8 cellular contexts compared by ENCODE assay signal in genomic region chr16:57422026-57422944, GRCh38. TPM values are rescaled to one million over a fixed set of nuclear protein-coding genes. Genes with fewer than 3 reads are reported as not detected.
DNase-seq lines count a peak whose midpoint lies in the region; ATAC-seq, FAIRE-seq and TF ChIP-seq lines count a peak whose summit lies in the region.

No MANE protein-coding gene starts in this region.

- no peak for ATAC-seq in CD4-positive, alpha-beta T cell (ENCODE audit: poor library complexity)
- ATAC-seq in GM18868 (IDR thresholded peaks at IDR 0.05; ENCODE audit: unreplicated experiment): no peak

- intact Hi-C loops in endothelial cell of umbilical vein (cut with micrococcal nuclease): loop anchor here (1.0 kb wide), 1 partner anchor 122 kb away; no protein-coding TSS in a partner anchor
- intact Hi-C loops in CD4-positive, alpha-beta T cell (cut with DNase I, micrococcal nuclease): no loop called here

- peak; percentile 73 for TF ChIP-seq CTCF in AG04449 (IDR thresholded peaks at IDR 0.05; ENCODE audit: insufficient read depth, low read length, missing control alignments)
- peak; percentile 68 to 72 for TF ChIP-seq CTCF in endothelial cell of umbilical vein (IDR thresholded peaks at IDR 0.05; ENCODE audit: extremely low read depth in 1 of 2, insufficient read depth in 1 of 2, low read depth in 1 of 2, low read length in 2 of 2)
- peak; percentile 69 for TF ChIP-seq CTCF in neural crest cell (conservative IDR thresholded peaks at IDR 0.05)
- TF ChIP-seq CTCF in CD4-positive, alpha-beta T cell (IDR thresholded peaks at IDR 0.05): no peak

- no peaks in the 10 kb centered on the region for H3K9me1 ChIP-seq in endothelial cell of umbilical vein (replicated peaks; ENCODE audit: control insufficient read depth, extremely low read depth, insufficient read depth, low read length)

- H3K27ac ChIP-seq in endothelial cell of umbilical vein (ENCODE audit: insufficient read depth, low read depth, low read length): no peak overlapping the region
- no peak overlapping the region for H3K27ac ChIP-seq in CD4-positive, alpha-beta T cell (ENCODE audit: low read depth, low read length)

- H3K4me3 ChIP-seq in AG04449 (ENCODE audit: low read depth, low read length) (no peak overlapping the region), endothelial cell of umbilical vein (replicated peaks in 1 of 3; ENCODE audit: insufficient read depth in 1 of 3, low read depth in 1 of 3, low read length in 3 of 3) (no peak overlapping the region)

- peaks cover 31% of the 10 kb centered on the region for H3K4me1 Mint-ChIP-seq in neural crest cell
- peaks cover 14% of the 10 kb centered on the region for H3K4me1 Mint-ChIP-seq in CD4-positive, alpha-beta T cell (ENCODE audit: low read depth)

- CTCF ChIA-PET in AG04449 (lab: Yijun Ruan, JAX) (interaction anchor here (0.5 to 11.8 kb wide), 27 partner anchors 8 to 343 kb away, joined by 3 to 923 read pairs (median 3); partner anchors contain the start of genes CIAPIN1, COQ9, CPNE2 and DOK4), endothelial cell of umbilical vein (lab: Charles Lee) (interaction anchor here (0.5 to 16.2 kb wide), 16 partner anchors 10 to 554 kb away, joined by 3 to 507 read pairs (median 3); partner anchors contain the start of genes ARL2BP, CIAPIN1 and COQ9)
- CTCF ChIA-PET in CD4-positive, alpha-beta T cell (lab: Charles Lee): no interaction called here

- H3K9me3 ChIP-seq in endothelial cell of umbilical vein (replicated peaks; ENCODE audit: control insufficient read depth, insufficient read depth, low read length): no peaks in the 10 kb centered on the region
- H3K9me3 ChIP-seq in CD4-positive, alpha-beta T cell (ENCODE audit: control insufficient read depth, low read length): no peaks in the 10 kb centered on the region

- H3K4me1 ChIP-seq in endothelial cell of umbilical vein (ENCODE audit: control insufficient read depth, extremely low read depth, insufficient read depth, low read length): peaks cover 5% of the 10 kb centered on the region

- H3K9me3 Mint-ChIP-seq in neural crest cell: no peaks in the 10 kb centered on the region
- H3K9me3 Mint-ChIP-seq in CD4-positive, alpha-beta T cell: no peaks in the 10 kb centered on the region

- no peak for FAIRE-seq in H54 (lab: Jason Lieb, UNC)
- peak; percentile 63 for FAIRE-seq in endothelial cell of umbilical vein (lab: Jason Lieb, UNC)

- H3K9ac ChIP-seq in endothelial cell of umbilical vein (replicated peaks; ENCODE audit: extremely low read depth, insufficient read depth, low read length): no peak overlapping the region

- no peaks in the 10 kb centered on the region for H3K79me2 ChIP-seq in endothelial cell of umbilical vein (ENCODE audit: control insufficient read depth, insufficient read depth, low read length)

- no peaks in the 10 kb centered on the region for H4K20me1 ChIP-seq in endothelial cell of umbilical vein (replicated peaks; ENCODE audit: control insufficient read depth, extremely low read depth, insufficient read depth, low read length)

- dilution Hi-C loops in endothelial cell of umbilical vein (cut with MboI; ENCODE audit: extremely low pct_ligation_motif_present, low sequenced_read_pairs): loop anchor here (25.0 kb wide), 1 partner anchor 110 kb away; no protein-coding TSS in a partner anchor

- no peaks in the 10 kb centered on the region for H3K27me3 ChIP-seq in endothelial cell of umbilical vein (ENCODE audit: control insufficient read depth in 2 of 2, insufficient read depth in 2 of 2, low read length in 2 of 2)
- H3K27me3 ChIP-seq in CD4-positive, alpha-beta T cell (ENCODE audit: control insufficient read depth, insufficient read depth, low read length): no peaks in the 10 kb centered on the region

- no peak overlapping the region for H2AFZ ChIP-seq in endothelial cell of umbilical vein (ENCODE audit: low read depth, low read length)

- no peaks in the 10 kb centered on the region for H3K36me3 Mint-ChIP-seq in neural crest cell (ENCODE audit: low read depth)
- peaks cover 3% of the 10 kb centered on the region for H3K36me3 Mint-ChIP-seq in CD4-positive, alpha-beta T cell (ENCODE audit: low read depth)

- DNase-seq in AG04449 (ENCODE audit: low read depth, low spot score): peak; percentile 5
- DNase-seq in H54 (ENCODE audit: insufficient read length, low spot score): peak; percentile 27
- peak; percentile 41 for DNase-seq in OCI-M2 (lab: John Stamatoyannopoulos, UW; ENCODE audit: unreplicated experiment)
- peak; percentile 67 for DNase-seq in endothelial cell of umbilical vein (ENCODE audit: low read depth, low spot score)
- peak; percentile 58 for DNase-seq in neural crest cell (ENCODE audit: low read depth, low spot score)
- DNase-seq in CD4-positive, alpha-beta T cell: no peak
- no peak for DNase-seq in activated naive CD4-positive, alpha-beta T cell (lab: John Stamatoyannopoulos, UW)

- H3K36me3 ChIP-seq in endothelial cell of umbilical vein (ENCODE audit: control insufficient read depth in 2 of 2, extremely low read depth in 1 of 2, insufficient read depth in 2 of 2, low read length in 2 of 2): peaks cover 2% of the 10 kb centered on the region in 2 experiments

- BruUV-seq in endothelial cell of umbilical vein (replicated peaks; lab: Mats Ljungman, UMichigan): no TSS peak

- H3K27ac Mint-ChIP-seq in neural crest cell (ENCODE audit: unreplicated experiment): peak overlapping the region; percentile 76
- no peak overlapping the region for H3K27ac Mint-ChIP-seq in CD4-positive, alpha-beta T cell

- H3K4me2 ChIP-seq in endothelial cell of umbilical vein (ENCODE audit: insufficient read depth, low read length): no peak overlapping the region

- no peaks in the 10 kb centered on the region for H3K27me3 Mint-ChIP-seq in neural crest cell (ENCODE audit: low read depth)
- H3K27me3 Mint-ChIP-seq in CD4-positive, alpha-beta T cell: no peaks in the 10 kb centered on the region

- TF ChIP-seq POLR2A in H54 (IDR thresholded peaks at IDR 0.05; ENCODE audit: low read depth, low read length) (no peak), endothelial cell of umbilical vein (IDR thresholded peaks at IDR 0.05; ENCODE audit: low read depth, low read length) (no peak)

- no peak overlapping the region for H3K4me3 Mint-ChIP-seq in neural crest cell
- H3K4me3 Mint-ChIP-seq in CD4-positive, alpha-beta T cell: no peak overlapping the region

- POLR2A ChIA-PET in AG04449 (lab: Yijun Ruan, JAX): interaction anchor here (1.5 kb wide), 1 partner anchor 122 kb away, joined by 7 read pairs; no protein-coding TSS in a partner anchor
- POLR2A ChIA-PET in endothelial cell of umbilical vein (lab: Charles Lee): no interaction called here
- POLR2A ChIA-PET in CD4-positive, alpha-beta T cell (lab: Charles Lee): interaction anchor here (0.8 to 2.5 kb wide), 2 partner anchors 12 to 25 kb away, joined by 3 to 8 read pairs; partner anchors contain the start of genes CIAPIN1 and COQ9

RNA-seq across cellular contexts. Expression of gene CCL17, which starts 17.7 kb away (rescaled TPM):
- total RNA-seq in endothelial cell of umbilical vein (not detected in 2 replicates), neural crest cell (not detected in 2 replicates)
- not detected in 2 replicates for polyA plus RNA-seq in endothelial cell of umbilical vein
- not detected in 2 replicates for polyA plus RNA-seq in endothelial cell of umbilical vein (2011; cell fraction: cytosol; rRNA removed)
- not detected in 2 replicates for polyA plus RNA-seq in endothelial cell of umbilical vein (2011; cell fraction: nucleus; rRNA removed)
- not detected in 2 replicates for polyA plus RNA-seq in endothelial cell of umbilical vein (2012)
- not detected in 2 replicates for polyA minus RNA-seq in endothelial cell of umbilical vein
- not detected for polyA minus RNA-seq in endothelial cell of umbilical vein (2011; cell fraction: cytosol; rRNA and poly(A)+ RNA removed)
- not detected in 2 replicates for polyA minus RNA-seq in endothelial cell of umbilical vein (2011; cell fraction: nucleus; rRNA and poly(A)+ RNA removed)
- not detected for total RNA-seq in CD4-positive, alpha-beta T cell

RNA-seq across cellular contexts. Expression of gene CIAPIN1, which starts 24.9 kb away (rescaled TPM):
- total RNA-seq in endothelial cell of umbilical vein (70.9 and 77.9 TPM in 2 replicates), neural crest cell (97.2 and 103 TPM in 2 replicates)
- 70.7 and 74.6 TPM in 2 replicates for polyA plus RNA-seq in endothelial cell of umbilical vein
- 75.4 and 79.5 TPM in 2 replicates for polyA plus RNA-seq in endothelial cell of umbilical vein (2011; cell fraction: cytosol; rRNA removed)
- polyA plus RNA-seq in endothelial cell of umbilical vein (2011; cell fraction: nucleus; rRNA removed): 58.5 and 59.3 TPM in 2 replicates
- polyA plus RNA-seq in endothelial cell of umbilical vein (2012): 68.9 and 85.7 TPM in 2 replicates
- polyA minus RNA-seq in endothelial cell of umbilical vein: 54.0 and 60.6 TPM in 2 replicates
- 24.8 TPM for polyA minus RNA-seq in endothelial cell of umbilical vein (2011; cell fraction: cytosol; rRNA and poly(A)+ RNA removed)
- 19.1 and 34.2 TPM in 2 replicates for polyA minus RNA-seq in endothelial cell of umbilical vein (2011; cell fraction: nucleus; rRNA and poly(A)+ RNA removed)
- total RNA-seq in CD4-positive, alpha-beta T cell: 10 to 100 TPM; 27.8 to 28.0 TPM

RNA-seq across cellular contexts. Expression of gene COQ9, which starts 25.0 kb away (rescaled TPM):
- total RNA-seq in endothelial cell of umbilical vein (42.1 and 42.5 TPM in 2 replicates), neural crest cell (41.7 and 46.8 TPM in 2 replicates)
- 78.3 and 83.6 TPM in 2 replicates for polyA plus RNA-seq in endothelial cell of umbilical vein
- polyA plus RNA-seq in endothelial cell of umbilical vein (2011; cell fraction: cytosol; rRNA removed): 77.5 and 80.1 TPM in 2 replicates
- 130 and 136 TPM in 2 replicates for polyA plus RNA-seq in endothelial cell of umbilical vein (2011; cell fraction: nucleus; rRNA removed)
- polyA plus RNA-seq in endothelial cell of umbilical vein (2012): 45.1 and 49.5 TPM in 2 replicates
- 65.5 and 67.5 TPM in 2 replicates for polyA minus RNA-seq in endothelial cell of umbilical vein
- 50.9 TPM for polyA minus RNA-seq in endothelial cell of umbilical vein (2011; cell fraction: cytosol; rRNA and poly(A)+ RNA removed)
- 27.8 and 29.9 TPM in 2 replicates for polyA minus RNA-seq in endothelial cell of umbilical vein (2011; cell fraction: nucleus; rRNA and poly(A)+ RNA removed)
- 1 to 10 TPM; 7.0 to 7.6 TPM for total RNA-seq in CD4-positive, alpha-beta T cell

RNA-seq across cellular contexts. Expression of gene POLR2C, which starts 40.2 kb away (rescaled TPM):
- total RNA-seq in endothelial cell of umbilical vein: 60.2 and 65.2 TPM in 2 replicates
- polyA plus RNA-seq in endothelial cell of umbilical vein: 115 and 129 TPM in 2 replicates
- polyA plus RNA-seq in endothelial cell of umbilical vein (2011; cell fraction: cytosol; rRNA removed): 118 and 127 TPM in 2 replicates
- polyA plus RNA-seq in endothelial cell of umbilical vein (2011; cell fraction: nucleus; rRNA removed): 92.4 and 111 TPM in 2 replicates
- 61.1 and 68.3 TPM in 2 replicates for polyA plus RNA-seq in endothelial cell of umbilical vein (2012)
- polyA minus RNA-seq in endothelial cell of umbilical vein: 224 and 248 TPM in 2 replicates
- polyA minus RNA-seq in endothelial cell of umbilical vein (2011; cell fraction: cytosol; rRNA and poly(A)+ RNA removed): 122 TPM
- polyA minus RNA-seq in endothelial cell of umbilical vein (2011; cell fraction: nucleus; rRNA and poly(A)+ RNA removed): 58.3 and 59.0 TPM in 2 replicates
- 74.0 and 77.5 TPM in 2 replicates for total RNA-seq in neural crest cell
- 100 to 1,000 TPM; 124 to 125 TPM for total RNA-seq in CD4-positive, alpha-beta T cell

RNA-seq across cellular contexts. Expression of gene CX3CL1, which starts 50.0 kb away (rescaled TPM):
- total RNA-seq in endothelial cell of umbilical vein: 1.2 and 2.3 TPM in 2 replicates
- 2.0 TPM in 2 replicates for polyA plus RNA-seq in endothelial cell of umbilical vein
- polyA plus RNA-seq in endothelial cell of umbilical vein (2011; cell fraction: cytosol; rRNA removed): 1.2 and 2.5 TPM in 2 replicates
- 0.65 and 1.1 TPM in 2 replicates for polyA plus RNA-seq in endothelial cell of umbilical vein (2011; cell fraction: nucleus; rRNA removed)
- polyA plus RNA-seq in endothelial cell of umbilical vein (2012): 0.66 and 1.6 TPM in 2 replicates
- 0.96 and 1.6 TPM in 2 replicates for polyA minus RNA-seq in endothelial cell of umbilical vein
- polyA minus RNA-seq in endothelial cell of umbilical vein (2011; cell fraction: cytosol; rRNA and poly(A)+ RNA removed): not detected
- 0.29 and 0.53 TPM in 2 replicates for polyA minus RNA-seq in endothelial cell of umbilical vein (2011; cell fraction: nucleus; rRNA and poly(A)+ RNA removed)
- total RNA-seq in neural crest cell: 6.0 TPM in 2 replicates
- not detected for total RNA-seq in CD4-positive, alpha-beta T cell

Comparison
In these comparisons a context has a peak if more than half of its experiments do, and no peak if none do; other contexts are left out.
1. DNase-seq: peak in AG04449 (single experiment), H54 (single experiment), OCI-M2 (single experiment), endothelial cell of umbilical vein (single experiment) and neural crest cell (single experiment); none in CD4-positive, alpha-beta T cell (0 of 10) and activated naive CD4-positive, alpha-beta T cell (0 of 4).